ENCODE assay signal across 27 cellular contexts in genomic region chr11:128942272-128942612, GRCh38. TPM values are rescaled to one million over a fixed set of nuclear protein-coding genes. Genes with fewer than 3 reads are reported as not detected.
"Had no signal": no experiment of that assay in that cellular context is flagged by ENCODE, and none has a peak within 500 bp of the region (broad histone marks: within the 10 kb centered on the region; RNA-seq: fewer than 3 reads in every experiment).

No MANE protein-coding gene starts in this region.

- H3K4me1 Mint-ChIP-seq: activated CD4-positive, alpha-beta T cell treated with anti-CD3 and anti-CD28 coated beads, Interleukin-2, amount 10 ng/mL, durations not matched to agents 7 days and 5 days; activated naive CD4-positive, alpha-beta T cell treated with anti-CD3 and anti-CD28 coated beads, Interleukin-2, amount 50 U/mL, for 24 hours had no signal

- H3K4me3 ChIP-seq: esophagus muscularis mucosa, gastroesophageal sphincter, heart right ventricle, lung, ovary, psoas muscle, tibial artery had no signal

- H3K9me3 Mint-ChIP-seq: activated CD4-positive, alpha-beta T cell treated with anti-CD3 and anti-CD28 coated beads, Interleukin-2, amount 10 ng/mL, durations not matched to agents 7 days and 5 days; activated naive CD4-positive, alpha-beta T cell treated with anti-CD3 and anti-CD28 coated beads, Interleukin-2, amount 50 U/mL, for 24 hours; brain; natural killer cell treated with Interleukin-12 subunit alpha and Interleukin-12 subunit beta and Interleukin-15 and Interleukin-18, amount 100 ng/mL, for 72 hours; stimulated activated naive CD8-positive, alpha-beta T cell treated with anti-CD3 and anti-CD28 coated beads, Interleukin-15, Interleukin-2, amounts not matched to agents 100 ng/mL and 50 ng/mL, for 24 hours had no signal

- H3K36me3 ChIP-seq: esophagus muscularis mucosa, gastroesophageal sphincter, heart right ventricle, neutrophil, ovary, tibial artery had no signal

- ATAC-seq: activated CD4-positive, CD25-positive, alpha-beta regulatory T cell treated with anti-CD3 and anti-CD28 coated beads, Interleukin-2, amount 50 U/mL, for 24 hours; activated CD8-positive, alpha-beta T cell treated with anti-CD3 and anti-CD28 coated beads, Interleukin-2, amount 10 ng/mL, durations not matched to agents 7 days and 5 days; gastroesophageal sphincter; psoas muscle had no signal

- DNase-seq: activated CD4-positive, alpha-beta T cell treated with anti-CD3 and anti-CD28 coated beads, Interleukin-2, amount 10 ng/mL, durations not matched to agents 7 days and 5 days; activated CD8-positive, alpha-beta T cell treated with anti-CD3 and anti-CD28 coated beads, Interleukin-2, amount 10 ng/mL, durations not matched to agents 7 days and 5 days; activated gamma-delta T cell treated with Interleukin-2 at 50 U/mL for 16 hours; aorta; dermis blood vessel endothelial cell; effector CD8-positive, alpha-beta T cell; heart right ventricle; kidney; midbrain; ovary; psoas muscle; right cardiac atrium; stimulated activated CD4-positive, alpha-beta T cell treated with anti-CD3 and anti-CD28 coated beads, Interleukin-12 subunit alpha, Interleukin-12 subunit beta, amount 100 ng/mL, for 4 hours; stimulated activated CD4-positive, alpha-beta T cell treated with anti-CD3 and anti-CD28 coated beads, Interleukin-4, amount 100 ng/mL, for 4 hours; substantia nigra; tibial artery had no signal

- H3K4me1 ChIP-seq: esophagus muscularis mucosa, gastroesophageal sphincter, heart right ventricle, psoas muscle had no signal

- H3K27ac Mint-ChIP-seq: activated CD4-positive, alpha-beta T cell treated with anti-CD3 and anti-CD28 coated beads, Interleukin-2, amount 10 ng/mL, durations not matched to agents 7 days and 5 days; activated CD8-positive, alpha-beta T cell treated with anti-CD3 and anti-CD28 coated beads, Interleukin-2, amount 10 ng/mL, durations not matched to agents 7 days and 5 days; activated naive CD4-positive, alpha-beta T cell treated with anti-CD3 and anti-CD28 coated beads, Interleukin-2, amount 50 U/mL, for 24 hours; natural killer cell treated with Interleukin-12 subunit alpha and Interleukin-12 subunit beta and Interleukin-15 and Interleukin-18, amount 100 ng/mL, for 72 hours; stimulated activated naive CD8-positive, alpha-beta T cell treated with anti-CD3 and anti-CD28 coated beads, Interleukin-15, Interleukin-2, amounts not matched to agents 100 ng/mL and 50 ng/mL, for 24 hours had no signal

- H3K27me3 Mint-ChIP-seq: activated CD4-positive, alpha-beta T cell treated with anti-CD3 and anti-CD28 coated beads, Interleukin-2, amount 10 ng/mL, durations not matched to agents 7 days and 5 days; stimulated activated naive CD8-positive, alpha-beta T cell treated with anti-CD3 and anti-CD28 coated beads, Interleukin-15, Interleukin-2, amounts not matched to agents 100 ng/mL and 50 ng/mL, for 24 hours had no signal

- H3K27ac ChIP-seq: esophagus muscularis mucosa, gastroesophageal sphincter, heart right ventricle, neutrophil, ovary, psoas muscle, tibial artery, VCaP had no signal

- H3K9me3 ChIP-seq: esophagus muscularis mucosa, gastroesophageal sphincter, heart right ventricle, neutrophil, ovary, psoas muscle, tibial artery had no signal

- H3K27me3 ChIP-seq: neutrophil, ovary had no signal

- H3K4me3 Mint-ChIP-seq: activated CD4-positive, alpha-beta T cell treated with anti-CD3 and anti-CD28 coated beads, Interleukin-2, amount 10 ng/mL, durations not matched to agents 7 days and 5 days; activated CD8-positive, alpha-beta T cell treated with anti-CD3 and anti-CD28 coated beads, Interleukin-2, amount 10 ng/mL, durations not matched to agents 7 days and 5 days; activated naive CD4-positive, alpha-beta T cell treated with anti-CD3 and anti-CD28 coated beads, Interleukin-2, amount 50 U/mL, for 24 hours; brain; natural killer cell treated with Interleukin-12 subunit alpha and Interleukin-12 subunit beta and Interleukin-15 and Interleukin-18, amount 100 ng/mL, for 72 hours; stimulated activated naive CD8-positive, alpha-beta T cell treated with anti-CD3 and anti-CD28 coated beads, Interleukin-15, Interleukin-2, amounts not matched to agents 100 ng/mL and 50 ng/mL, for 24 hours had no signal

- H3K36me3 Mint-ChIP-seq: activated naive CD4-positive, alpha-beta T cell treated with anti-CD3 and anti-CD28 coated beads, Interleukin-2, amount 50 U/mL, for 24 hours; brain; natural killer cell treated with Interleukin-12 subunit alpha and Interleukin-12 subunit beta and Interleukin-15 and Interleukin-18, amount 100 ng/mL, for 72 hours had no signal

RNA-seq across cellular contexts. Expression of gene TP53AIP1, which starts 0.4 kb away (rescaled TPM):
- total RNA-seq: activated CD4-positive, alpha-beta T cell treated with anti-CD3 and anti-CD28 coated beads, Interleukin-2, amount 10 ng/mL, durations not matched to agents 7 days and 5 days; activated CD8-positive, alpha-beta T cell treated with anti-CD3 and anti-CD28 coated beads, Interleukin-2, amount 10 ng/mL, durations not matched to agents 7 days and 5 days; aorta; dermis blood vessel endothelial cell; heart right ventricle; natural killer cell treated with Interleukin-12 subunit alpha and Interleukin-12 subunit beta and Interleukin-15 and Interleukin-18, amount 100 ng/mL, for 72 hours; right cardiac atrium; T-helper 2 cell treated with Interferon-gamma antibody and Interleukin-4, amounts not matched to agents 100 ng/mL and 5 ng/mL, for 36 hours had no signal
- polyA plus RNA-seq: aorta had no signal

RNA-seq across cellular contexts. Expression of gene KCNJ5, which starts 51.1 kb away (rescaled TPM):
- total RNA-seq: activated CD4-positive, alpha-beta T cell treated with anti-CD3 and anti-CD28 coated beads, Interleukin-2, amount 10 ng/mL, durations not matched to agents 7 days and 5 days; activated CD8-positive, alpha-beta T cell treated with anti-CD3 and anti-CD28 coated beads, Interleukin-2, amount 10 ng/mL, durations not matched to agents 7 days and 5 days; dermis blood vessel endothelial cell; natural killer cell treated with Interleukin-12 subunit alpha and Interleukin-12 subunit beta and Interleukin-15 and Interleukin-18, amount 100 ng/mL, for 72 hours; T-helper 2 cell treated with Interferon-gamma antibody and Interleukin-4, amounts not matched to agents 100 ng/mL and 5 ng/mL, for 36 hours had no signal
